ENCODE assay signal across 15 cellular contexts in genomic region chr4:61918507-61919462, GRCh38.
DNase-seq lines count a peak whose midpoint lies in the region; ATAC-seq and TF ChIP-seq lines count a peak whose summit lies in the region.
"Had no signal": no experiment of that assay in that cellular context is flagged by ENCODE, and none has a peak within 500 bp of the region (broad histone marks: within the 10 kb centered on the region; RNA-seq: fewer than 3 reads in every experiment).

No MANE protein-coding gene starts in this region.

- H3K27ac ChIP-seq in neural progenitor cell: peak overlapping the region; percentile 47
- H3K27ac ChIP-seq in left lung: no peak overlapping the region
- H3K27ac ChIP-seq: BLaER1, Peyer's patch had no signal

- no peaks in the 10 kb centered on the region for H3K79me2 ChIP-seq in neural progenitor cell (ENCODE audit: low read depth)

- no peaks in the 10 kb centered on the region for H3K9me3 ChIP-seq in neural progenitor cell (ENCODE audit: low read depth)
- no peaks in the 10 kb centered on the region for H3K9me3 ChIP-seq in left lung
- H3K9me3 ChIP-seq: BLaER1, Peyer's patch had no signal

- no peaks in the 10 kb centered on the region for H3K27me3 ChIP-seq in neural progenitor cell
- no peaks in the 10 kb centered on the region for H3K27me3 ChIP-seq in left lung
- H3K27me3 ChIP-seq: BLaER1, Peyer's patch had no signal

- no peak for ATAC-seq in left lung
- ATAC-seq in GM18909 (IDR thresholded peaks at IDR 0.05; ENCODE audit: poor library complexity, unreplicated experiment): no peak

- H3K27ac Mint-ChIP-seq in neural progenitor cell: peak overlapping the region; percentile 88
- H3K27ac Mint-ChIP-seq: T-helper 1 cell treated with Interleukin-12 subunit alpha and Interleukin-12 subunit beta and Interleukin-4 antibody, amounts not matched to agents 30 μg/mL and 1 μg/mL, for 36 hours had no signal

- H3K36me3 ChIP-seq in neural progenitor cell: no peaks in the 10 kb centered on the region
- H3K36me3 ChIP-seq in left lung: no peaks in the 10 kb centered on the region
- H3K36me3 ChIP-seq: BLaER1, Peyer's patch had no signal

- intact Hi-C loops in left lung (cut with DNase I): no loop called here

- no peak overlapping the region for H2AFZ ChIP-seq in neural progenitor cell (replicated peaks)

- CTCF ChIA-PET in HEK293T (lab: Yijun Ruan, JAX): no interaction called here

- H3K4me3 ChIP-seq in neural progenitor cell (no peak overlapping the region), left lung (no peak overlapping the region)
- H3K4me3 ChIP-seq: BLaER1, Peyer's patch had no signal

- peaks cover 24% of the 10 kb centered on the region for H3F3A ChIP-seq in neural progenitor cell (ENCODE audit: low read depth)

- H3K36me3 Mint-ChIP-seq in neural progenitor cell: peaks cover 12% of the 10 kb centered on the region

- H3K9me3 Mint-ChIP-seq in neural progenitor cell: no peaks in the 10 kb centered on the region

- POLR2A ChIA-PET in HEK293T (lab: Yijun Ruan, JAX): no interaction called here

- peak overlapping the region; percentile 19 for H3K4me3 Mint-ChIP-seq in neural progenitor cell
- H3K4me3 Mint-ChIP-seq: T-helper 1 cell treated with Interleukin-12 subunit alpha and Interleukin-12 subunit beta and Interleukin-4 antibody, amounts not matched to agents 30 μg/mL and 1 μg/mL, for 36 hours had no signal

- H3K4me1 Mint-ChIP-seq in neural progenitor cell: peaks cover 39% of the 10 kb centered on the region

- H3K9ac ChIP-seq in neural progenitor cell: no peak overlapping the region
- H3K9ac ChIP-seq: BLaER1 had no signal

- H3K27me3 Mint-ChIP-seq in neural progenitor cell (ENCODE audit: insufficient read depth, low read depth): no peaks in the 10 kb centered on the region

- peak overlapping the region; percentile 48 for H3K4me2 ChIP-seq in neural progenitor cell
- H3K4me2 ChIP-seq: BLaER1 had no signal

- TF ChIP-seq CTCF in neural progenitor cell (IDR thresholded peaks at IDR 0.05) (no peak), left lung (IDR thresholded peaks at IDR 0.05) (no peak)

- H4K20me1 ChIP-seq in neural progenitor cell (ENCODE audit: low read depth): peaks cover 2% of the 10 kb centered on the region
- H4K20me1 ChIP-seq: BLaER1 had no signal

- DNase-seq in HEK293T (ENCODE audit: extremely low spot score) (no peak), NCI-H1417 treated with DMSO at 0.1 percent for 48 hours (lab: John Stamatoyannopoulos, UW) (peak; percentile 57), astrocyte of the hippocampus (ENCODE audit: low read depth, low spot score) (peak; percentile 45), neural progenitor cell (ENCODE audit: low spot score) (peak; percentile 66), NAMALWA (ENCODE audit: low spot score) (no peak), left lung (no peak)
- DNase-seq: DMS153, EL, NCI-H1048, NCI-H774, Peyer's patch, SHP77 treated with DMSO at 0.1 percent for 48 hours had no signal

- H3K4me1 ChIP-seq in neural progenitor cell (peaks cover 32% of the 10 kb centered on the region), left lung (peaks cover 0 to 8% of the 10 kb centered on the region in 2 donors)
- H3K4me1 ChIP-seq: BLaER1 had no signal

TF ChIP-seq in HEK293T, 16 proteins besides CTCF, POLR2A, EP300 and RAD21:
- TF ChIP-seq, protein P1, sequence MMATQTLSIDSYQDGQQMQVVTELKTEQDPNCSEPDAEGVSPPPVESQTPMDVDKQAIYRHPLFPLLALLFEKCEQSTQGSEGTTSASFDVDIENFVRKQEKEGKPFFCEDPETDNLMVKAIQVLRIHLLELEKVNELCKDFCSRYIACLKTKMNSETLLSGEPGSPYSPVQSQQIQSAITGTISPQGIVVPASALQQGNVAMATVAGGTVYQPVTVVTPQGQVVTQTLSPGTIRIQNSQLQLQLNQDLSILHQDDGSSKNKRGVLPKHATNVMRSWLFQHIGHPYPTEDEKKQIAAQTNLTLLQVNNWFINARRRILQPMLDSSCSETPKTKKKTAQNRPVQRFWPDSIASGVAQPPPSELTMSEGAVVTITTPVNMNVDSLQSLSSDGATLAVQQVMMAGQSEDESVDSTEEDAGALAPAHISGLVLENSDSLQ (IDR thresholded peaks at IDR 0.05): peak; percentile 74
- TF ChIP-seq ZNF384 (IDR thresholded peaks at IDR 0.05): no peak
- no peak for TF ChIP-seq FOXA1 (IDR thresholded peaks at IDR 0.05)
TF ChIP-seq in HEK293T: peak in this region for 1.

Comparison
In these comparisons a context has a peak if more than half of its experiments do, and no peak if none do; other contexts are left out.
1. DNase-seq: peak in NCI-H1417 treated with DMSO at 0.1 percent for 48 hours (single experiment), astrocyte of the hippocampus (single experiment) and neural progenitor cell (single experiment); none in HEK293T (single experiment), NAMALWA (single experiment) and left lung (0 of 2).